24 cellular contexts compared by ENCODE assay signal in genomic region chr10:86246279-86246940, GRCh38.
"Had no signal": no experiment of that assay in that cellular context is flagged by ENCODE, and none has a peak within 500 bp of the region (broad histone marks: within the 10 kb centered on the region; RNA-seq: fewer than 3 reads in every experiment).

No MANE protein-coding gene starts in this region.

- H3K27ac Mint-ChIP-seq: dendritic cell treated with granulocyte-macrophage colony-stimulating factor and Interleukin-4, amounts not matched to agents 40 ng/mL and 50 ng/mL, for 4 days; effector memory CD8-positive, alpha-beta T cell; endodermal cell; immature natural killer cell; mesothelial cell of epicardium had no signal

- H3K9me3 ChIP-seq: colonic mucosa, esophagus squamous epithelium, gastrocnemius medialis, lower lobe of right lung had no signal

- H3K36me3 Mint-ChIP-seq: immature natural killer cell, mesothelial cell of epicardium had no signal

- H3K36me3 ChIP-seq: colonic mucosa, esophagus squamous epithelium, gastrocnemius medialis, heart right ventricle, left lung, lower lobe of right lung had no signal

- H3K4me1 ChIP-seq: colonic mucosa, esophagus squamous epithelium, gastrocnemius medialis, left lung, lower lobe of right lung had no signal

- H3K27me3 ChIP-seq: colonic mucosa, esophagus squamous epithelium, left lung had no signal

- DNase-seq: colonic mucosa; cortex of kidney; effector CD8-positive, alpha-beta T cell; effector memory CD8-positive, alpha-beta T cell; endodermal cell; erythroblast; esophagus squamous epithelium; foreskin fibroblast; foreskin melanocyte; gastrocnemius medialis; glutamatergic neuron; heart right ventricle; immature natural killer cell; islet precursor cell; left cardiac atrium; left lung; left ventricle myocardium superior; mesenchymal stem cell; mucosa of descending colon had no signal

- H3K4me1 Mint-ChIP-seq: immature natural killer cell, mesothelial cell of epicardium had no signal

- ATAC-seq: effector memory CD8-positive, alpha-beta T cell; esophagus mucosa; gastrocnemius medialis; heart right ventricle; left cardiac atrium; left lung; left ventricle myocardium superior; mucosa of descending colon had no signal

- H3K9me3 Mint-ChIP-seq: dendritic cell treated with granulocyte-macrophage colony-stimulating factor and Interleukin-4, amounts not matched to agents 40 ng/mL and 50 ng/mL, for 4 days had no signal

- H3K27ac ChIP-seq: colonic mucosa, epithelial cell of prostate, esophagus squamous epithelium, gastrocnemius medialis, heart right ventricle, left lung, lower lobe of right lung had no signal

- H3K4me3 Mint-ChIP-seq: dendritic cell treated with granulocyte-macrophage colony-stimulating factor and Interleukin-4, amounts not matched to agents 40 ng/mL and 50 ng/mL, for 4 days; effector memory CD8-positive, alpha-beta T cell; endodermal cell; immature natural killer cell; mesothelial cell of epicardium had no signal

- H3K4me3 ChIP-seq: colonic mucosa, esophagus squamous epithelium, gastrocnemius medialis, heart right ventricle, left lung, lower lobe of right lung, mucosa of descending colon had no signal
